15 cellular contexts compared by ENCODE assay signal in the genomic region with DNA sequence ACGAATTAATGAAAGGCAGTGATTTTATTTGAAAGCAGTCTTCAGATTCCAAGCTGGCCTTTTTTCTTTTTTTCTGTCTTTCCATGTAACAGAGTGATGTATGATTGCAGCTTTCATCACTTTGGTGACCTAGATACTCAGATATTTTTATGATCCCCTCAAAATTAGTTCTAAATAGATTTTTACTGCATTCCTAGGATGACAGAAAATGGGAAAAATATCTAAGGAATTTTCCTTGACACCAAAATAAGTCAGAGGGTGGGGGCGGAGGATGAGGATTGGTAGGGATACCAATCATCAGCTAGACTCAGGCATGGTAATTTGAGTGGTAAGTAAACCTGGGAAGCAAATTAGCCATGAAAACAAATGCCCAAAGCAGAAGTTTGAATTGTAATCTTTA. TPM values are rescaled to one million over a fixed set of nuclear protein-coding genes. Genes with fewer than 3 reads are reported as not detected.
A peak's percentile ranks its signal among the peaks of the same experiment; 100 is the strongest.
DNase-seq lines count a peak whose midpoint lies in the region; ATAC-seq, FAIRE-seq and TF ChIP-seq lines count a peak whose summit lies in the region.
"Had no signal": no experiment of that assay in that cellular context is flagged by ENCODE, and none has a peak within 500 bp of the region (broad histone marks: within the 10 kb centered on the region; RNA-seq: fewer than 3 reads in every experiment).

No MANE protein-coding gene starts in this region.

- H3K27me3 ChIP-seq in adipocyte (replicated peaks; ENCODE audit: control insufficient read depth, insufficient read depth, low read length) (no peaks in the 10 kb centered on the region), keratinocyte (ENCODE audit: control insufficient read depth, extremely low read depth, insufficient read depth, low read length) (no peaks in the 10 kb centered on the region), HepG2 (ENCODE audit: control insufficient read depth in 1 of 2, insufficient read depth in 2 of 2, low read length in 2 of 2) (no peaks in the 10 kb centered on the region)
- H3K27me3 ChIP-seq: neutrophil had no signal

- DNase-seq in AG09309 (ENCODE audit: low read depth) (peak; percentile 57), HS-5 (ENCODE audit: low read depth) (peak; percentile 86), adipocyte (ENCODE audit: low read depth) (peak; percentile 28), keratinocyte (ENCODE audit: low read depth, low spot score) (no peak), amygdala (lab: John Stamatoyannopoulos, UW) (no peak), HepG2 (ENCODE audit: low spot score) (no peak)
- DNase-seq in stimulated activated CD4-positive, alpha-beta T cell treated with anti-CD3 and anti-CD28 coated beads, Interleukin-2, amount 100 ng/mL, for 24 hours: no peak
- no peak for DNase-seq in activated CD8-positive, alpha-beta memory T cell treated with anti-CD3 and anti-CD28 coated beads for 24 hours
- DNase-seq: activated T-cell treated with anti-CD3 and anti-CD28 coated beads, Interleukin-2, amount 50 U/mL, for 1 hour; NCI-H1105 treated with DMSO at 0.1 percent for 48 hours; NCI-H446 treated with DMSO at 0.1 percent for 48 hours had no signal

- H4K20me1 ChIP-seq in keratinocyte (ENCODE audit: control insufficient read depth, extremely low read depth, insufficient read depth, low read length) (no peaks in the 10 kb centered on the region), HepG2 (ENCODE audit: insufficient read depth, low read length) (no peaks in the 10 kb centered on the region)

- peak overlapping the region; percentile 46 for H2AFZ ChIP-seq in keratinocyte (ENCODE audit: control insufficient read depth, low read length)
- no peak overlapping the region for H2AFZ ChIP-seq in HepG2 (ENCODE audit: low read length)

- 50% methylated on average over 2 of the region's 2 CpGs for WGBS in HepG2 (ENCODE audit: low lambda C conversion rate)

- no TSS peak for BruUV-seq in HepG2 (replicated peaks; lab: Mats Ljungman, UMichigan)

- H3K4me1 ChIP-seq in adipocyte (ENCODE audit: control insufficient read depth, insufficient read depth, low read length) (peaks cover 7% of the 10 kb centered on the region), keratinocyte (ENCODE audit: control insufficient read depth, extremely low read depth, insufficient read depth, low read length) (no peaks in the 10 kb centered on the region), HepG2 (ENCODE audit: insufficient read depth, low read length) (no peaks in the 10 kb centered on the region)

- no peak overlapping the region for H3K4me3 ChIP-seq in AG09309 (ENCODE audit: control insufficient read depth, low read depth, low read length)
- H3K4me3 ChIP-seq in adipocyte (ENCODE audit: low read length): no peak overlapping the region
- no peak overlapping the region for H3K4me3 ChIP-seq in keratinocyte (ENCODE audit: control insufficient read depth in 2 of 3, extremely low read depth in 1 of 3, insufficient read depth in 2 of 3, low read depth in 1 of 3, low read length in 3 of 3)
- H3K4me3 ChIP-seq in HepG2 (replicated peaks in 1 of 3; ENCODE audit: insufficient read depth in 1 of 3, low read depth in 2 of 3, low read length in 3 of 3): no peak overlapping the region
- H3K4me3 ChIP-seq: skin epidermis had no signal

- H3K9me1 ChIP-seq in keratinocyte (ENCODE audit: control insufficient read depth, extremely low read depth, insufficient read depth, low read length): no peaks in the 10 kb centered on the region

- no peak for TF ChIP-seq RAD21 in HepG2 (CRISPR knock-in tag; IDR thresholded peaks at IDR 0.05)

- H3K27ac ChIP-seq in keratinocyte (ENCODE audit: control insufficient read depth, insufficient read depth, low read length) (no peak overlapping the region), HepG2 (ENCODE audit: extremely low read length, insufficient read depth, low read length) (no peak overlapping the region)
- H3K27ac ChIP-seq: neutrophil, skin epidermis had no signal

- intact Hi-C loops in HepG2 (cut with micrococcal nuclease; ENCODE audit: unreplicated experiment): no loop called here

- H3K9ac ChIP-seq in adipocyte (ENCODE audit: low read length) (no peak overlapping the region), keratinocyte (ENCODE audit: control insufficient read depth, extremely low read depth, insufficient read depth, low read length) (no peak overlapping the region), HepG2 (ENCODE audit: insufficient read depth, low read depth, low read length) (no peak overlapping the region)

- TF ChIP-seq CTCF in AG09309 (IDR thresholded peaks at IDR 0.05; ENCODE audit: control insufficient read depth, insufficient read depth, low read depth, low read length, missing control alignments) (no peak), keratinocyte (optimal IDR thresholded peaks at IDR 0.05 in 1 of 3, IDR thresholded peaks at IDR 0.05 in 1 of 3, conservative IDR thresholded peaks at IDR 0.05 in 1 of 3; ENCODE audit: extremely low read depth in 1 of 3, insufficient read depth in 2 of 3, low read length in 3 of 3) (no peak), HepG2 (CRISPR knock-in tag; IDR thresholded peaks at IDR 0.05) (no peak)

- H3K9me3 ChIP-seq in adipocyte (ENCODE audit: control insufficient read depth, low read length): peaks cover 5% of the 10 kb centered on the region
- no peaks in the 10 kb centered on the region for H3K9me3 ChIP-seq in keratinocyte (ENCODE audit: control insufficient read depth, low read depth, low read length)
- no peaks in the 10 kb centered on the region for H3K9me3 ChIP-seq in HepG2 (ENCODE audit: low read length)
- H3K9me3 ChIP-seq: neutrophil had no signal

- no peak for FAIRE-seq in keratinocyte (lab: Jason Lieb, UNC)
- FAIRE-seq in HepG2 (lab: Jason Lieb, UNC): no peak

- CTCF ChIA-PET in HepG2 (lab: Yijun Ruan, JAX; ENCODE audit: low intra/inter-chr PET ratio, low total read pairs): no interaction called here

- TF ChIP-seq EP300 in HepG2 (IDR thresholded peaks at IDR 0.05; ENCODE audit: low read depth in 2 of 2, low read length in 2 of 2) (no peak), HepG2 (CRISPR knock-in tag; IDR thresholded peaks at IDR 0.05; ENCODE audit: borderline replicate concordance) (no peak)

- ATAC-seq in HepG2: no peak

- H3K79me2 ChIP-seq in keratinocyte (ENCODE audit: control insufficient read depth, insufficient read depth, low read length) (no peaks in the 10 kb centered on the region), HepG2 (ENCODE audit: insufficient read depth, low read length) (no peaks in the 10 kb centered on the region)

- H3K36me3 ChIP-seq in adipocyte (ENCODE audit: control insufficient read depth, insufficient read depth, low read length, severe bottlenecking) (no peaks in the 10 kb centered on the region), keratinocyte (ENCODE audit: control insufficient read depth in 2 of 2, extremely low read depth in 1 of 2, insufficient read depth in 2 of 2, low read length in 2 of 2) (no peaks in the 10 kb centered on the region), HepG2 (replicated peaks in 1 of 2; ENCODE audit: control insufficient read depth in 1 of 2, insufficient read depth in 2 of 2, low read length in 2 of 2) (no peaks in the 10 kb centered on the region)
- H3K36me3 ChIP-seq: neutrophil had no signal

- no peak for TF ChIP-seq POLR2A in HepG2 (IDR thresholded peaks at IDR 0.05; ENCODE audit: insufficient read depth in 1 of 2, low read depth in 2 of 2, low read length in 2 of 2)

- in situ Hi-C loops in HepG2 (cut with HindIII; ENCODE audit: extremely low pct_ligation_motif_present, low pct_unique_long_range_greater_than_20kb): no loop called here

- H3K4me2 ChIP-seq in keratinocyte (ENCODE audit: control insufficient read depth, extremely low read depth, insufficient read depth, low read depth, low read length) (peak overlapping the region; percentile 8), HepG2 (ENCODE audit: low read depth, low read length) (no peak overlapping the region)

- dilution Hi-C loops in keratinocyte (cut with MboI; ENCODE audit: extremely low pct_ligation_motif_present, low sequenced_read_pairs): no loop called here

- POLR2A ChIA-PET in HepG2 (lab: Yijun Ruan, JAX): interaction anchor here (1.5 kb wide), 1 partner anchor 12 kb away, joined by 4 read pairs; a partner anchor contains a TSS

RNA-seq across cellular contexts. Expression of a gene that starts 11.9 kb away (rescaled TPM):
- 7.7 to 55.9 TPM (median 40.5 TPM) in 3 replicates for polyA plus RNA-seq in keratinocyte
- 34.5 TPM for polyA plus RNA-seq in keratinocyte (2011; ENCODE audit: low read depth)
- 13.5 and 18.7 TPM in 2 replicates for polyA plus RNA-seq in keratinocyte (2011; cell fraction: cytosol; rRNA removed)
- 8.2 and 14.0 TPM in 2 replicates for polyA plus RNA-seq in keratinocyte (2011; cell fraction: nucleus; rRNA removed)
- polyA plus RNA-seq in keratinocyte (2012; ENCODE audit: low replicate concordance): 21.0 and 38.6 TPM in 2 replicates
- polyA minus RNA-seq in keratinocyte: 0.36 to 6.8 TPM (median 1.9 TPM) in 3 replicates
- polyA minus RNA-seq in keratinocyte (2011; cell fraction: cytosol; rRNA and poly(A)+ RNA removed): 3.1 TPM
- 2.2 and 3.3 TPM in 2 replicates for polyA minus RNA-seq in keratinocyte (2011; cell fraction: nucleus; rRNA and poly(A)+ RNA removed)
- 332 and 478 TPM in 2 replicates for total RNA-seq in HepG2 (2016; rRNA removed; fragmentation: Illumina TruSeq; extraction: Trizol)
- 55.4 and 58.1 TPM in 2 replicates for total RNA-seq in HepG2 (2016; cell fraction: cytosol; rRNA removed; fragmentation: Illumina TruSeq; extraction: Trizol; ENCODE audit: low read depth)
- total RNA-seq in HepG2 (2016; cell fraction: insoluble cytoplasmic fraction; rRNA removed; fragmentation: Illumina TruSeq; extraction: Trizol): 327 and 486 TPM in 2 replicates
- 88.2 and 95.3 TPM in 2 replicates for total RNA-seq in HepG2 (2016; cell fraction: membrane; rRNA removed; fragmentation: Illumina TruSeq; extraction: Trizol)
- total RNA-seq in HepG2 (2016; cell fraction: nucleus; rRNA removed; fragmentation: Illumina TruSeq; extraction: Trizol): 133 and 139 TPM in 2 replicates
- polyA plus RNA-seq in HepG2 (2011; rRNA removed): 49.9 and 90.5 TPM in 2 replicates
- polyA plus RNA-seq in HepG2 (2011; cell fraction: cytosol; rRNA removed): 47.8 and 56.0 TPM in 2 replicates
- 32.4 and 36.5 TPM in 2 replicates for polyA plus RNA-seq in HepG2 (2011; cell fraction: nucleus; rRNA removed)
- 115 and 248 TPM in 2 replicates for polyA plus RNA-seq in HepG2 (2012)
- 44.2 and 44.6 TPM in 2 replicates for polyA plus RNA-seq in HepG2 (2016; cell fraction: cytosol; fragmentation: Illumina TruSeq; extraction: Trizol; ENCODE audit: low read depth)
- polyA plus RNA-seq in HepG2 (2016; cell fraction: insoluble cytoplasmic fraction; fragmentation: Illumina TruSeq; extraction: Trizol; ENCODE audit: low read depth): 657 and 732 TPM in 2 replicates
- 82.0 and 83.9 TPM in 2 replicates for polyA plus RNA-seq in HepG2 (2016; cell fraction: membrane; fragmentation: Illumina TruSeq; extraction: Trizol; ENCODE audit: low read depth)
- polyA plus RNA-seq in HepG2 (2016; cell fraction: nucleus; fragmentation: Illumina TruSeq; extraction: Trizol; ENCODE audit: insufficient read depth, low read depth): 316 and 322 TPM in 2 replicates
- polyA minus RNA-seq in HepG2 (2011; rRNA and poly(A)+ RNA removed; ENCODE audit: low replicate concordance): 14.1 and 27.2 TPM in 2 replicates
- 29.2 and 45.7 TPM in 2 replicates for polyA minus RNA-seq in HepG2 (2011; cell fraction: cytosol; rRNA and poly(A)+ RNA removed)
- 46.0 and 60.1 TPM in 2 replicates for polyA minus RNA-seq in HepG2 (2011; cell fraction: nucleus; rRNA and poly(A)+ RNA removed)

RNA-seq across cellular contexts. Expression of a gene that starts 24.7 kb away (rescaled TPM):
- polyA plus RNA-seq in keratinocyte: 4.2 to 12.9 TPM (median 4.9 TPM) in 3 replicates
- 0.49 TPM for polyA plus RNA-seq in keratinocyte (2011; ENCODE audit: low read depth)
- polyA plus RNA-seq in keratinocyte (2011; cell fraction: cytosol; rRNA removed): 5.3 and 6.7 TPM in 2 replicates
- polyA plus RNA-seq in keratinocyte (2011; cell fraction: nucleus; rRNA removed): 2.2 and 5.1 TPM in 2 replicates
- polyA plus RNA-seq in keratinocyte (2012; ENCODE audit: low replicate concordance): 3.5 and 6.7 TPM in 2 replicates
- 0.39 to 1.1 TPM (median 0.89 TPM) in 3 replicates for polyA minus RNA-seq in keratinocyte
- not detected for polyA minus RNA-seq in keratinocyte (2011; cell fraction: cytosol; rRNA and poly(A)+ RNA removed)
- 0.53 and 1.7 TPM in 2 replicates for polyA minus RNA-seq in keratinocyte (2011; cell fraction: nucleus; rRNA and poly(A)+ RNA removed)
- 22.3 and 25.1 TPM in 2 replicates for total RNA-seq in HepG2 (2016; rRNA removed; fragmentation: Illumina TruSeq; extraction: Trizol)
- total RNA-seq in HepG2 (2016; cell fraction: cytosol; rRNA removed; fragmentation: Illumina TruSeq; extraction: Trizol; ENCODE audit: low read depth): 3.7 and 4.7 TPM in 2 replicates
- 22.4 and 24.1 TPM in 2 replicates for total RNA-seq in HepG2 (2016; cell fraction: insoluble cytoplasmic fraction; rRNA removed; fragmentation: Illumina TruSeq; extraction: Trizol)
- total RNA-seq in HepG2 (2016; cell fraction: membrane; rRNA removed; fragmentation: Illumina TruSeq; extraction: Trizol): 6.0 and 6.5 TPM in 2 replicates
- 8.7 and 9.9 TPM in 2 replicates for total RNA-seq in HepG2 (2016; cell fraction: nucleus; rRNA removed; fragmentation: Illumina TruSeq; extraction: Trizol)
- 10.6 and 14.2 TPM in 2 replicates for polyA plus RNA-seq in HepG2 (2011; rRNA removed)
- 6.1 and 7.3 TPM in 2 replicates for polyA plus RNA-seq in HepG2 (2011; cell fraction: cytosol; rRNA removed)
- 4.0 and 4.4 TPM in 2 replicates for polyA plus RNA-seq in HepG2 (2011; cell fraction: nucleus; rRNA removed)
- 10.5 and 12.0 TPM in 2 replicates for polyA plus RNA-seq in HepG2 (2012)
- polyA plus RNA-seq in HepG2 (2016; cell fraction: cytosol; fragmentation: Illumina TruSeq; extraction: Trizol; ENCODE audit: low read depth): 3.1 and 3.3 TPM in 2 replicates
- polyA plus RNA-seq in HepG2 (2016; cell fraction: insoluble cytoplasmic fraction; fragmentation: Illumina TruSeq; extraction: Trizol; ENCODE audit: low read depth): 22.3 and 23.3 TPM in 2 replicates
- 3.2 and 4.0 TPM in 2 replicates for polyA plus RNA-seq in HepG2 (2016; cell fraction: membrane; fragmentation: Illumina TruSeq; extraction: Trizol; ENCODE audit: low read depth)
- 11.9 and 13.6 TPM in 2 replicates for polyA plus RNA-seq in HepG2 (2016; cell fraction: nucleus; fragmentation: Illumina TruSeq; extraction: Trizol; ENCODE audit: insufficient read depth, low read depth)
- 3.3 and 6.9 TPM in 2 replicates for polyA minus RNA-seq in HepG2 (2011; rRNA and poly(A)+ RNA removed; ENCODE audit: low replicate concordance)
- 5.6 and 6.4 TPM in 2 replicates for polyA minus RNA-seq in HepG2 (2011; cell fraction: cytosol; rRNA and poly(A)+ RNA removed)
- polyA minus RNA-seq in HepG2 (2011; cell fraction: nucleus; rRNA and poly(A)+ RNA removed): 8.6 and 8.8 TPM in 2 replicates

RNA-seq across cellular contexts. Expression of a gene that starts 52.8 kb away (rescaled TPM):
- polyA plus RNA-seq in keratinocyte (not detected in 3 replicates), HepG2 (2011; rRNA removed) (not detected in 2 replicates)
- not detected for polyA plus RNA-seq in keratinocyte (2011; ENCODE audit: low read depth)
- polyA plus RNA-seq in keratinocyte (2011; cell fraction: cytosol; rRNA removed): not detected in 2 replicates
- not detected in 2 replicates for polyA plus RNA-seq in keratinocyte (2011; cell fraction: nucleus; rRNA removed)
- not detected in 2 replicates for polyA plus RNA-seq in keratinocyte (2012; ENCODE audit: low replicate concordance)
- not detected in 3 replicates for polyA minus RNA-seq in keratinocyte
- polyA minus RNA-seq in keratinocyte (2011; cell fraction: cytosol; rRNA and poly(A)+ RNA removed): not detected
- not detected in 2 replicates for polyA minus RNA-seq in keratinocyte (2011; cell fraction: nucleus; rRNA and poly(A)+ RNA removed)
- not detected in 2 replicates for total RNA-seq in HepG2 (2016; rRNA removed; fragmentation: Illumina TruSeq; extraction: Trizol)
- total RNA-seq in HepG2 (2016; cell fraction: cytosol; rRNA removed; fragmentation: Illumina TruSeq; extraction: Trizol; ENCODE audit: low read depth): not detected in 2 replicates
- total RNA-seq in HepG2 (2016; cell fraction: insoluble cytoplasmic fraction; rRNA removed; fragmentation: Illumina TruSeq; extraction: Trizol): not detected in 2 replicates
- not detected in 2 replicates for total RNA-seq in HepG2 (2016; cell fraction: membrane; rRNA removed; fragmentation: Illumina TruSeq; extraction: Trizol)
- total RNA-seq in HepG2 (2016; cell fraction: nucleus; rRNA removed; fragmentation: Illumina TruSeq; extraction: Trizol): not detected in 2 replicates
- not detected in 2 replicates for polyA plus RNA-seq in HepG2 (2011; cell fraction: cytosol; rRNA removed)
- polyA plus RNA-seq in HepG2 (2011; cell fraction: nucleus; rRNA removed): not detected in 2 replicates
- 0.03 TPM in 1 of 2 replicates, not detected in the other for polyA plus RNA-seq in HepG2 (2012)
- polyA plus RNA-seq in HepG2 (2016; cell fraction: cytosol; fragmentation: Illumina TruSeq; extraction: Trizol; ENCODE audit: low read depth): not detected in 2 replicates
- polyA plus RNA-seq in HepG2 (2016; cell fraction: insoluble cytoplasmic fraction; fragmentation: Illumina TruSeq; extraction: Trizol; ENCODE audit: low read depth): not detected in 2 replicates
- not detected in 2 replicates for polyA plus RNA-seq in HepG2 (2016; cell fraction: membrane; fragmentation: Illumina TruSeq; extraction: Trizol; ENCODE audit: low read depth)
- polyA plus RNA-seq in HepG2 (2016; cell fraction: nucleus; fragmentation: Illumina TruSeq; extraction: Trizol; ENCODE audit: insufficient read depth, low read depth): not detected in 2 replicates
- not detected in 2 replicates for polyA minus RNA-seq in HepG2 (2011; rRNA and poly(A)+ RNA removed; ENCODE audit: low replicate concordance)
- polyA minus RNA-seq in HepG2 (2011; cell fraction: cytosol; rRNA and poly(A)+ RNA removed): not detected in 2 replicates
- not detected in 2 replicates for polyA minus RNA-seq in HepG2 (2011; cell fraction: nucleus; rRNA and poly(A)+ RNA removed)
- total RNA-seq: lung microvascular endothelial cell; T-helper 1 cell treated with Interleukin-12 subunit alpha and Interleukin-12 subunit beta and Interleukin-4 antibody, amounts not matched to agents 30 ng/mL and 1 ng/mL, for 36 hours had no signal

Comparison
In these comparisons a context has a peak if more than half of its experiments do, and no peak if none do; other contexts are left out.
1. DNase-seq: peak in AG09309 (single experiment), HS-5 (single experiment) and adipocyte (single experiment); none in keratinocyte (single experiment), amygdala (0 of 56), HepG2 (single experiment), stimulated activated CD4-positive, alpha-beta T cell treated with anti-CD3 and anti-CD28 coated beads, Interleukin-2, amount 100 ng/mL, for 24 hours (0 of 2) and activated CD8-positive, alpha-beta memory T cell treated with anti-CD3 and anti-CD28 coated beads for 24 hours (single experiment).